In the genomic region with DNA sequence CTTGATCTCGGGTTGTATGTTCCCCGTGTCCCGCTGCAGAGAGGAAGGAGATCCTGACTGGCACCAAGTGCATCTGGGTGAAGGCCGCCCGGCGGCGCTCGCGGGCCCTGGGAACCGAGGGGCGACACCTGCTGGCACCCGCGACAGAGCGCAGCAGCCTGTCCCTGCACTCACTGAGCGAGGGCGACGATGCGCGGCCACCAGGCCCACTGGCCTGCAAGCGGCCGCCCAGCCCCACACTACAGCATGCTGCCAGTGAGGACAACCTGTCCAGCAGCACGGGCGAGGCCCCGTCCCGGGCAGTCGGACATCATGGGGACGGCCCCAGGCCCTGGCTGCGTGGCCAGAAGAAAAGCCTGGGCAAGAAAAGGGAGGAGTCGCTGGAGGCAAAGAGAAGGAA, we compare ENCODE assay signal across 1 cellular context.
A peak's percentile ranks its signal among the peaks of the same experiment; 100 is the strongest.
TF ChIP-seq lines count a peak whose summit lies in the region.

No MANE protein-coding gene starts in this region.

TF ChIP-seq in GM12878, 131 proteins besides CTCF, POLR2A, EP300 and RAD21:
- TF ChIP-seq, protein P1, sequence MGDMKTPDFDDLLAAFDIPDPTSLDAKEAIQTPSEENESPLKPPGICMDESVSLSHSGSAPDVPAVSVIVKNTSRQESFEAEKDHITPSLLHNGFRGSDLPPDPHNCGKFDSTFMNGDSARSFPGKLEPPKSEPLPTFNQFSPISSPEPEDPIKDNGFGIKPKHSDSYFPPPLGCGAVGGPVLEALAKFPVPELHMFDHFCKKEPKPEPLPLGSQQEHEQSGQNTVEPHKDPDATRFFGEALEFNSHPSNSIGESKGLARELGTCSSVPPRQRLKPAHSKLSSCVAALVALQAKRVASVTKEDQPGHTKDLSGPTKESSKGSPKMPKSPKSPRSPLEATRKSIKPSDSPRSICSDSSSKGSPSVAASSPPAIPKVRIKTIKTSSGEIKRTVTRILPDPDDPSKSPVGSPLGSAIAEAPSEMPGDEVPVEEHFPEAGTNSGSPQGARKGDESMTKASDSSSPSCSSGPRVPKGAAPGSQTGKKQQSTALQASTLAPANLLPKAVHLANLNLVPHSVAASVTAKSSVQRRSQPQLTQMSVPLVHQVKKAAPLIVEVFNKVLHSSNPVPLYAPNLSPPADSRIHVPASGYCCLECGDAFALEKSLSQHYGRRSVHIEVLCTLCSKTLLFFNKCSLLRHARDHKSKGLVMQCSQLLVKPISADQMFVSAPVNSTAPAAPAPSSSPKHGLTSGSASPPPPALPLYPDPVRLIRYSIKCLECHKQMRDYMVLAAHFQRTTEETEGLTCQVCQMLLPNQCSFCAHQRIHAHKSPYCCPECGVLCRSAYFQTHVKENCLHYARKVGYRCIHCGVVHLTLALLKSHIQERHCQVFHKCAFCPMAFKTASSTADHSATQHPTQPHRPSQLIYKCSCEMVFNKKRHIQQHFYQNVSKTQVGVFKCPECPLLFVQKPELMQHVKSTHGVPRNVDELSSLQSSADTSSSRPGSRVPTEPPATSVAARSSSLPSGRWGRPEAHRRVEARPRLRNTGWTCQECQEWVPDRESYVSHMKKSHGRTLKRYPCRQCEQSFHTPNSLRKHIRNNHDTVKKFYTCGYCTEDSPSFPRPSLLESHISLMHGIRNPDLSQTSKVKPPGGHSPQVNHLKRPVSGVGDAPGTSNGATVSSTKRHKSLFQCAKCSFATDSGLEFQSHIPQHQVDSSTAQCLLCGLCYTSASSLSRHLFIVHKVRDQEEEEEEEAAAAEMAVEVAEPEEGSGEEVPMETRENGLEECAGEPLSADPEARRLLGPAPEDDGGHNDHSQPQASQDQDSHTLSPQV (IDR thresholded peaks at IDR 0.05): peak; percentile 78; the same call in 1 of the 2 replicates
- TF ChIP-seq IKZF1 (conservative IDR thresholded peaks at IDR 0.05): peak; percentile 33; the same call in 1 of the 2 replicates
- TF ChIP-seq, protein P2, sequence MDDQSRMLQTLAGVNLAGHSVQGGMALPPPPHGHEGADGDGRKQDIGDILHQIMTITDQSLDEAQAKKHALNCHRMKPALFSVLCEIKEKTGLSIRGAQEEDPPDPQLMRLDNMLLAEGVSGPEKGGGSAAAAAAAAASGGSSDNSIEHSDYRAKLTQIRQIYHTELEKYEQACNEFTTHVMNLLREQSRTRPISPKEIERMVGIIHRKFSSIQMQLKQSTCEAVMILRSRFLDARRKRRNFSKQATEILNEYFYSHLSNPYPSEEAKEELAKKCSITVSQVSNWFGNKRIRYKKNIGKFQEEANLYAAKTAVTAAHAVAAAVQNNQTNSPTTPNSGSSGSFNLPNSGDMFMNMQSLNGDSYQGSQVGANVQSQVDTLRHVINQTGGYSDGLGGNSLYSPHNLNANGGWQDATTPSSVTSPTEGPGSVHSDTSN (IDR thresholded peaks at IDR 0.05; ENCODE audit: insufficient replicate concordance, low read depth, low read length): no peak
- TF ChIP-seq YY1 (IDR thresholded peaks at IDR 0.05; ENCODE audit: low read depth, low read length): peak; percentile 70
- TF ChIP-seq SMARCA5 (IDR thresholded peaks at IDR 0.05): peak; percentile 68; the same call in 1 of the 2 replicates
- peak; percentile 76 for TF ChIP-seq SMC3 (IDR thresholded peaks at IDR 0.05; ENCODE audit: borderline replicate concordance, low read length)
- TF ChIP-seq BHLHE40 (IDR thresholded peaks at IDR 0.05; ENCODE audit: borderline replicate concordance in 1 of 2, low read depth in 2 of 2, low read length in 1 of 2): peak in 1 of 2 experiments; percentile 43; a peak in 1 of 4 replicates
- TF ChIP-seq NRF1 (conservative IDR thresholded peaks at IDR 0.05; ENCODE audit: low read depth, low read length): no peak
